ENCODE assay signal across 18 cellular contexts in the genomic region with DNA sequence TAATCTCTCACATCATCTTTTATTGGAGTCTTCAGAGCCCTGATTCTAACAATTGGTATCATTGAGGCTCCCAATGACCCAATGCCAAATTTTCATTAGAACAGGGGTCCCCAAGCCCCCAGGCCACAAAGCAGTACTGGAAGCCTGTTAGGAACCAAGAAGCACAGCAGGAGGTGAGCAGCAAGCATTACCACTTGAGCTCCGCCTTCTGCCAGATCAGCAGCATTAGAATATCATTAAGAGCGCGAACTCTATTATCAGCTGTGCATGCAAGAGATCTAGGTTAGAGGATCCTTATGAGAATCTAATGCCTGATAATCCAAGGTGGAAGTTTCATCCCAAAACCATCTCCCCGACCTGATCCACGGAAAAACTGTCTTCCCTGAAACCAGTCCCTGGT. TPM values are rescaled to one million over a fixed set of nuclear protein-coding genes. Genes with fewer than 3 reads are reported as not detected.
DNase-seq lines count a peak whose midpoint lies in the region; FAIRE-seq and TF ChIP-seq lines count a peak whose summit lies in the region.
"Had no signal": no experiment of that assay in that cellular context is flagged by ENCODE, and none has a peak within 500 bp of the region (broad histone marks: within the 10 kb centered on the region; RNA-seq: fewer than 3 reads in every experiment).

No MANE protein-coding gene starts in this region.

- peaks cover 67% of the 10 kb centered on the region for H3K36me3 Mint-ChIP-seq in T-helper 1 cell treated with Interleukin-12 subunit alpha and Interleukin-12 subunit beta and Interleukin-4 antibody, amounts not matched to agents 30 μg/mL and 1 μg/mL, for 36 hours (ENCODE audit: low read depth)
- peaks cover 95% of the 10 kb centered on the region for H3K36me3 Mint-ChIP-seq in dendritic cell treated with granulocyte-macrophage colony-stimulating factor and Interleukin-4, amounts not matched to agents 40 ng/mL and 50 ng/mL, for 4 days (ENCODE audit: low read depth)

- H3K4me3 ChIP-seq in neutrophil (ENCODE audit: low read depth in 1 of 2, low read length in 1 of 2) (peak overlapping the region in 1 of 2 experiments; percentile 19), smooth muscle cell (no peak overlapping the region)

- H3K27ac ChIP-seq in neutrophil (peak overlapping the region; percentile 63), smooth muscle cell (ENCODE audit: low read depth) (no peak overlapping the region)

- H3F3A ChIP-seq in smooth muscle cell (ENCODE audit: low read depth), result no peaks in the 10 kb centered on the region

- no peaks in the 10 kb centered on the region for H3K9me3 ChIP-seq in neutrophil
- no peaks in the 10 kb centered on the region for H3K9me3 ChIP-seq in smooth muscle cell (replicated peaks; ENCODE audit: low read depth)

- peaks cover 87% of the 10 kb centered on the region for H4K20me1 ChIP-seq in smooth muscle cell (ENCODE audit: low read depth)

- H3K27me3 ChIP-seq in neutrophil, result no peaks in the 10 kb centered on the region
- H3K27me3 ChIP-seq in smooth muscle cell (ENCODE audit: low read depth), result no peaks in the 10 kb centered on the region

- H3K4me1 ChIP-seq in neutrophil (ENCODE audit: control insufficient read depth in 1 of 2, insufficient read depth in 1 of 2, low read depth in 1 of 2, low read length in 1 of 2) (peaks cover 75 to 78% of the 10 kb centered on the region in 2 experiments), smooth muscle cell (ENCODE audit: low read depth) (no peaks in the 10 kb centered on the region)

- no peak for DNase-seq in T-helper 1 cell
- no peak for DNase-seq in D721Med (ENCODE audit: insufficient read length, low spot score)
- no peak for DNase-seq in iPS-NIHi11 (ENCODE audit: low spot score)
- no peak for DNase-seq in smooth muscle cell (lab: John Stamatoyannopoulos, UW; ENCODE audit: unreplicated experiment)
- DNase-seq: C1 segment of cervical spinal cord; Calu3; CD4-positive, alpha-beta T cell; DMS153; DMS79 treated with DMSO at 0.1 percent for 48 hours; EL; HCEC 1CT; HFFc6 had no signal

- H3K4me3 Mint-ChIP-seq in T-helper 1 cell treated with Interleukin-12 subunit alpha and Interleukin-12 subunit beta and Interleukin-4 antibody, amounts not matched to agents 30 μg/mL and 1 μg/mL, for 36 hours, result no peak overlapping the region
- no peak overlapping the region for H3K4me3 Mint-ChIP-seq in dendritic cell treated with granulocyte-macrophage colony-stimulating factor and Interleukin-4, amounts not matched to agents 40 ng/mL and 50 ng/mL, for 4 days
- H3K4me3 Mint-ChIP-seq: B cell; CD4-positive, alpha-beta T cell; HFFc6 had no signal

- peak; percentile 88 for FAIRE-seq in D721Med (lab: Jason Lieb, UNC)
- FAIRE-seq: GM12891, H1 had no signal

- H3K27me3 Mint-ChIP-seq in T-helper 1 cell treated with Interleukin-12 subunit alpha and Interleukin-12 subunit beta and Interleukin-4 antibody, amounts not matched to agents 30 μg/mL and 1 μg/mL, for 36 hours (ENCODE audit: low read depth), result no peaks in the 10 kb centered on the region
- H3K27me3 Mint-ChIP-seq in dendritic cell treated with granulocyte-macrophage colony-stimulating factor and Interleukin-4, amounts not matched to agents 40 ng/mL and 50 ng/mL, for 4 days, result no peaks in the 10 kb centered on the region
- H3K27me3 Mint-ChIP-seq: B cell; CD4-positive, alpha-beta T cell had no signal

- no peak overlapping the region for H3K9ac ChIP-seq in smooth muscle cell (ENCODE audit: low read depth)

- WGBS in smooth muscle cell (ENCODE audit: low lambda C conversion rate), result 85% methylated on average over 5 of the region's 5 CpGs

- TF ChIP-seq CTCF in D721Med (IDR thresholded peaks at IDR 0.05; ENCODE audit: insufficient read depth, missing control alignments) (no peak), neutrophil (IDR thresholded peaks at IDR 0.05) (no peak), smooth muscle cell (IDR thresholded peaks at IDR 0.05; ENCODE audit: borderline replicate concordance, insufficient read depth, poor library complexity, severe bottlenecking) (no peak)

- no peak overlapping the region for H2AFZ ChIP-seq in smooth muscle cell (ENCODE audit: low read depth)

- H3K9me3 Mint-ChIP-seq in T-helper 1 cell treated with Interleukin-12 subunit alpha and Interleukin-12 subunit beta and Interleukin-4 antibody, amounts not matched to agents 30 μg/mL and 1 μg/mL, for 36 hours, result no peaks in the 10 kb centered on the region
- H3K9me3 Mint-ChIP-seq in dendritic cell treated with granulocyte-macrophage colony-stimulating factor and Interleukin-4, amounts not matched to agents 40 ng/mL and 50 ng/mL, for 4 days, result no peaks in the 10 kb centered on the region
- H3K9me3 Mint-ChIP-seq: CD4-positive, alpha-beta T cell; HFFc6 had no signal

- H3K4me2 ChIP-seq in smooth muscle cell, result no peak overlapping the region

- intact Hi-C loops in dendritic cell treated with granulocyte-macrophage colony-stimulating factor and Interleukin-4, amounts not matched to agents 40 ng/mL and 50 ng/mL, for 4 days (cut with micrococcal nuclease), result loop anchor here (10.0 kb wide), 1 partner anchor 252 kb away; no protein-coding TSS in a partner anchor

- H3K36me3 ChIP-seq in neutrophil, result peaks cover 97% of the 10 kb centered on the region
- peaks cover 79% of the 10 kb centered on the region for H3K36me3 ChIP-seq in smooth muscle cell (ENCODE audit: low read depth)

- peaks cover 12% of the 10 kb centered on the region for H3K4me1 Mint-ChIP-seq in T-helper 1 cell treated with Interleukin-12 subunit alpha and Interleukin-12 subunit beta and Interleukin-4 antibody, amounts not matched to agents 30 μg/mL and 1 μg/mL, for 36 hours (ENCODE audit: low read depth)
- H3K4me1 Mint-ChIP-seq in dendritic cell treated with granulocyte-macrophage colony-stimulating factor and Interleukin-4, amounts not matched to agents 40 ng/mL and 50 ng/mL, for 4 days (ENCODE audit: low read depth), result peaks cover 19% of the 10 kb centered on the region
- H3K4me1 Mint-ChIP-seq: B cell had no signal

- peaks cover 64% of the 10 kb centered on the region for H3K79me2 ChIP-seq in smooth muscle cell (ENCODE audit: low read depth)

- H3K27ac Mint-ChIP-seq in T-helper 1 cell treated with Interleukin-12 subunit alpha and Interleukin-12 subunit beta and Interleukin-4 antibody, amounts not matched to agents 30 μg/mL and 1 μg/mL, for 36 hours, result peak overlapping the region; percentile 16
- peak overlapping the region; percentile 8 for H3K27ac Mint-ChIP-seq in dendritic cell treated with granulocyte-macrophage colony-stimulating factor and Interleukin-4, amounts not matched to agents 40 ng/mL and 50 ng/mL, for 4 days
- H3K27ac Mint-ChIP-seq: B cell; CD4-positive, alpha-beta T cell; HFFc6 had no signal

RNA-seq across cellular contexts. Expression of a gene that starts 23.1 kb away (rescaled TPM):
- total RNA-seq in smooth muscle cell, result 164 and 198 TPM in 2 replicates
- 74.2 and 82.2 TPM in 2 replicates for polyA plus RNA-seq in smooth muscle cell
